In the genomic region with DNA sequence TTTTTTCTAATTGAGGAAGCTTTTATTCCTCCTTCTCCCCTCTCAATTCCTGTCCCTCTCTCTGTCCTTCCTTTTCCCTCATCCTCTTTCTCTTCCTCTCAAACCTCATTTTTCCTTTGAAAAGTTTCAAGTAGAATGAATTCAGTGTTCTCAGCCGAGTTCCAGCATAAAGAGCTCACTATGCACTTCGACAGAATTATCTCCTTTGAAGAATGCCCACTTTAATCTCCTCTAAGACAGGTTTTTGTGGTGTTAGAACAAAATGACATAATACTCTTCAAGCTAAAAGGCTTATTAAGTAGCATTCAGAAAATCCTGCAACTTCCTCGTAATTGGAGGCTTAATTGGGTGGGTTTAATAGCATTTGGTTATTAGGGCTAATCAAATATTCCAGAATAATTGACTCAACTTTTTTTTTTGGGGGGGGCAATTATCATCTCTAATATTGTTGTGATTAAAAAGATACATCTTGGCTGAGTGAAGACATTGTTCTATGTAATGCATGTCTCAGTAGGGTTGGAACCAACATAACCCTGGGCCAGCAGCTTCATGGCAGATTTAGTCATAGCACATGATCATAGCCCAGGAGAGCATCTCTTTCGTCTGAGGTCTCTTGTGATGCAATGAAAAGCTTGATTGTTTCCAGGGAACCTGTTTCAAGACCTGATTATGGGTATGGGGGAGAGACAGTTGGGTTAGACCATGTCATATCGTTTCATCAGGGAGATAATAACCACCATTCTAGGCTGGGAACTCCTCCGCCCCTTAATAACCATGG, we compare ENCODE assay signal across 27 cellular contexts. TPM values are rescaled to one million over a fixed set of nuclear protein-coding genes. Genes with fewer than 3 reads are reported as not detected.
"Had no signal": no experiment of that assay in that cellular context is flagged by ENCODE, and none has a peak within 500 bp of the region (broad histone marks: within the 10 kb centered on the region; RNA-seq: fewer than 3 reads in every experiment).

No MANE protein-coding gene starts in this region.

- H3K4me3 ChIP-seq: pancreas, psoas muscle, right lobe of liver, sigmoid colon, stomach, thoracic aorta, thyroid gland, tibial nerve, upper lobe of left lung, vagina had no signal

- H3K27ac ChIP-seq: neutrophil, pancreas, psoas muscle, right lobe of liver, sigmoid colon, stomach, thoracic aorta, thyroid gland, tibial nerve, upper lobe of left lung, vagina had no signal

- H3K9me3 Mint-ChIP-seq: natural killer cell; nephron; stimulated activated effector memory CD8-positive, alpha-beta T cell treated with anti-CD3 and anti-CD28 coated beads, Interleukin-12 subunit alpha, Interleukin-12 subunit beta, amount 100 ng/mL, for 72 hours; stimulated activated naive B cell treated with anti-CD40 and anti-IgM and Interleukin-4, amounts not matched to agents 10 μg/mL and 1 μg/mL and 100 μg/mL, for 72 hours; stimulated activated naive CD8-positive, alpha-beta T cell treated with anti-CD3 and anti-CD28 coated beads, Interleukin-15, Interleukin-2, amounts not matched to agents 100 ng/mL and 50 ng/mL, for 24 hours had no signal

- DNase-seq: natural killer cell; nucleus accumbens; pancreas; psoas muscle; right cardiac atrium; right lobe of liver; sigmoid colon; small intestine; stimulated activated CD4-positive, alpha-beta T cell treated with anti-CD3 and anti-CD28 coated beads, Interleukin-15, amount 100 ng/mL, for 24 hours; stimulated activated CD4-positive, alpha-beta T cell treated with anti-CD3 and anti-CD28 coated beads, Interleukin-2, amount 100 ng/mL, for 24 hours; stimulated activated CD4-positive, alpha-beta T cell treated with anti-CD3 and anti-CD28 coated beads, Interleukin-2, amount 100 ng/mL, for 48 hours; stimulated activated CD4-positive, alpha-beta T cell treated with anti-CD3 and anti-CD28 coated beads, Interleukin-4, amount 100 ng/mL, for 24 hours; stimulated activated naive B cell treated with anti-CD40 and anti-IgM and Interleukin-4, amounts not matched to agents 10 μg/mL and 1 μg/mL and 100 μg/mL, for 72 hours; stimulated activated naive CD4-positive, alpha-beta T cell treated with Interleukin-2 at 50 U/mL for 16 hours; stomach; thyroid gland; trophoblast cell; upper lobe of left lung had no signal

- H3K4me3 Mint-ChIP-seq: natural killer cell; nephron; stimulated activated effector memory CD8-positive, alpha-beta T cell treated with anti-CD3 and anti-CD28 coated beads, Interleukin-12 subunit alpha, Interleukin-12 subunit beta, amount 100 ng/mL, for 72 hours; stimulated activated naive B cell treated with anti-CD40 and anti-IgM and Interleukin-4, amounts not matched to agents 10 μg/mL and 1 μg/mL and 100 μg/mL, for 72 hours; stimulated activated naive CD8-positive, alpha-beta T cell treated with anti-CD3 and anti-CD28 coated beads, Interleukin-15, Interleukin-2, amounts not matched to agents 100 ng/mL and 50 ng/mL, for 24 hours had no signal

- H3K4me1 ChIP-seq: pancreas, psoas muscle, right lobe of liver, sigmoid colon, stomach, thyroid gland, tibial nerve, upper lobe of left lung, vagina had no signal

- H3K36me3 Mint-ChIP-seq: natural killer cell; stimulated activated effector memory CD8-positive, alpha-beta T cell treated with anti-CD3 and anti-CD28 coated beads, Interleukin-12 subunit alpha, Interleukin-12 subunit beta, amount 100 ng/mL, for 72 hours had no signal

- H3K9me3 ChIP-seq: neutrophil, pancreas, psoas muscle, right lobe of liver, sigmoid colon, stomach, thoracic aorta, thyroid gland, tibial nerve, upper lobe of left lung, vagina had no signal

- H3K27ac Mint-ChIP-seq: natural killer cell; nephron; stimulated activated effector memory CD8-positive, alpha-beta T cell treated with anti-CD3 and anti-CD28 coated beads, Interleukin-12 subunit alpha, Interleukin-12 subunit beta, amount 100 ng/mL, for 72 hours; stimulated activated naive B cell treated with anti-CD40 and anti-IgM and Interleukin-4, amounts not matched to agents 10 μg/mL and 1 μg/mL and 100 μg/mL, for 72 hours; stimulated activated naive CD8-positive, alpha-beta T cell treated with anti-CD3 and anti-CD28 coated beads, Interleukin-15, Interleukin-2, amounts not matched to agents 100 ng/mL and 50 ng/mL, for 24 hours had no signal

- H3K36me3 ChIP-seq: neutrophil, pancreas, right lobe of liver, sigmoid colon, stomach, thoracic aorta, thyroid gland, tibial nerve, upper lobe of left lung, vagina had no signal

- H3K27me3 ChIP-seq: pancreas, right lobe of liver, thyroid gland, tibial nerve, upper lobe of left lung, vagina had no signal

- H3K4me1 Mint-ChIP-seq: natural killer cell; nephron; stimulated activated effector memory CD8-positive, alpha-beta T cell treated with anti-CD3 and anti-CD28 coated beads, Interleukin-12 subunit alpha, Interleukin-12 subunit beta, amount 100 ng/mL, for 72 hours; stimulated activated naive B cell treated with anti-CD40 and anti-IgM and Interleukin-4, amounts not matched to agents 10 μg/mL and 1 μg/mL and 100 μg/mL, for 72 hours had no signal

RNA-seq across cellular contexts. Expression of a gene that starts 25.0 kb away (rescaled TPM):
- total RNA-seq: osteocyte, renal cortical epithelial cell had no signal
